In genomic region chr21:16195476-16195875, GRCh38 we compare ENCODE assay signal across 9 cellular contexts.
A peak's percentile ranks its signal among the peaks of the same experiment; 100 is the strongest.
DNase-seq lines count a peak whose midpoint lies in the region; ATAC-seq lines count a peak whose summit lies in the region.
"Had no signal": no experiment of that assay in that cellular context is flagged by ENCODE, and none has a peak within 500 bp of the region (broad histone marks: within the 10 kb centered on the region; RNA-seq: fewer than 3 reads in every experiment).

No MANE protein-coding gene starts in this region.

- DNase-seq in HS-5 (ENCODE audit: low read depth): peak; percentile 24
- DNase-seq in adipocyte (ENCODE audit: low read depth): peak; percentile 80
- DNase-seq in right cardiac atrium: no peak
- no peak for DNase-seq in NCI-H187 treated with DMSO at 0.1 percent for 48 hours (lab: John Stamatoyannopoulos, UW)
- DNase-seq: activated effector memory CD4-positive, alpha-beta T cell treated with anti-CD3 and anti-CD28 coated beads, Interleukin-2, amount 50 U/mL, for 16 hours; NCI-H187 had no signal

- H3K4me3 ChIP-seq in adipocyte (ENCODE audit: low read length): peak overlapping the region; percentile 82
- H3K4me3 ChIP-seq in right cardiac atrium (ENCODE audit: low read length): peak overlapping the region; percentile 95
- peak overlapping the region; percentile 49 to 68 for H3K4me3 ChIP-seq in stomach smooth muscle (ENCODE audit: low read length in 2 of 2)

- 10% methylated on average over 4 of the region's 4 CpGs for WGBS in right cardiac atrium

- H3K9me3 ChIP-seq in adipocyte (ENCODE audit: control insufficient read depth, low read length): no peaks in the 10 kb centered on the region
- H3K9me3 ChIP-seq in right cardiac atrium (ENCODE audit: control insufficient read depth, low read length): no peaks in the 10 kb centered on the region
- H3K9me3 ChIP-seq in stomach smooth muscle (ENCODE audit: control insufficient read depth in 2 of 2, low read length in 2 of 2): peaks cover 0 to 3% of the 10 kb centered on the region in 2 donors

- H3K27me3 ChIP-seq in adipocyte (replicated peaks; ENCODE audit: control insufficient read depth, insufficient read depth, low read length): no peaks in the 10 kb centered on the region
- H3K27me3 ChIP-seq in right cardiac atrium (ENCODE audit: control insufficient read depth, insufficient read depth): no peaks in the 10 kb centered on the region
- no peaks in the 10 kb centered on the region for H3K27me3 ChIP-seq in stomach smooth muscle (ENCODE audit: control insufficient read depth in 1 of 2, insufficient read depth in 2 of 2, low read length in 2 of 2)

- H3K36me3 ChIP-seq in adipocyte (ENCODE audit: control insufficient read depth, insufficient read depth, low read length, severe bottlenecking) (no peaks in the 10 kb centered on the region), stomach smooth muscle (ENCODE audit: control insufficient read depth in 2 of 2, insufficient read depth in 2 of 2, low read length in 2 of 2) (no peaks in the 10 kb centered on the region)

- H3K4me1 ChIP-seq in adipocyte (ENCODE audit: control insufficient read depth, insufficient read depth, low read length): peaks cover 10% of the 10 kb centered on the region
- peaks cover 5% of the 10 kb centered on the region for H3K4me1 ChIP-seq in right cardiac atrium (ENCODE audit: control insufficient read depth, insufficient read depth, low read length)
- no peaks in the 10 kb centered on the region for H3K4me1 ChIP-seq in stomach smooth muscle (ENCODE audit: control insufficient read depth, insufficient read depth, low read length)

- intact Hi-C loops in right cardiac atrium (cut with DNase I): loop anchor here in 3 of 4 donors (5.0 to 10.0 kb wide), 4 partner anchors 89 to 232 kb away; no protein-coding TSS in a partner anchor

- no peak for ATAC-seq in right cardiac atrium
- no peak for ATAC-seq in HG03571 (IDR thresholded peaks at IDR 0.05; ENCODE audit: unreplicated experiment)
- ATAC-seq in HG03280 (IDR thresholded peaks at IDR 0.05; ENCODE audit: unreplicated experiment): no peak

- H3K9ac ChIP-seq in adipocyte (ENCODE audit: low read length) (peak overlapping the region; percentile 87), stomach smooth muscle (ENCODE audit: low read length in 2 of 2) (peak overlapping the region; percentile 3 to 6)

- H3K27ac ChIP-seq in right cardiac atrium (ENCODE audit: low read length): no peak overlapping the region
- H3K27ac ChIP-seq in stomach smooth muscle (ENCODE audit: low read length): peak overlapping the region; percentile 1

Comparison
In these comparisons a context has a peak if more than half of its experiments do, and no peak if none do; other contexts are left out.
1. DNase-seq: peak in HS-5 (single experiment) and adipocyte (single experiment); none in right cardiac atrium (0 of 3) and NCI-H187 treated with DMSO at 0.1 percent for 48 hours (single experiment).
2. Peak in every context shown above with its lines, with median percentiles within 50 percentile points of each other: H3K4me3 ChIP-seq.